1 cellular context compared by ENCODE assay signal in the genomic region with DNA sequence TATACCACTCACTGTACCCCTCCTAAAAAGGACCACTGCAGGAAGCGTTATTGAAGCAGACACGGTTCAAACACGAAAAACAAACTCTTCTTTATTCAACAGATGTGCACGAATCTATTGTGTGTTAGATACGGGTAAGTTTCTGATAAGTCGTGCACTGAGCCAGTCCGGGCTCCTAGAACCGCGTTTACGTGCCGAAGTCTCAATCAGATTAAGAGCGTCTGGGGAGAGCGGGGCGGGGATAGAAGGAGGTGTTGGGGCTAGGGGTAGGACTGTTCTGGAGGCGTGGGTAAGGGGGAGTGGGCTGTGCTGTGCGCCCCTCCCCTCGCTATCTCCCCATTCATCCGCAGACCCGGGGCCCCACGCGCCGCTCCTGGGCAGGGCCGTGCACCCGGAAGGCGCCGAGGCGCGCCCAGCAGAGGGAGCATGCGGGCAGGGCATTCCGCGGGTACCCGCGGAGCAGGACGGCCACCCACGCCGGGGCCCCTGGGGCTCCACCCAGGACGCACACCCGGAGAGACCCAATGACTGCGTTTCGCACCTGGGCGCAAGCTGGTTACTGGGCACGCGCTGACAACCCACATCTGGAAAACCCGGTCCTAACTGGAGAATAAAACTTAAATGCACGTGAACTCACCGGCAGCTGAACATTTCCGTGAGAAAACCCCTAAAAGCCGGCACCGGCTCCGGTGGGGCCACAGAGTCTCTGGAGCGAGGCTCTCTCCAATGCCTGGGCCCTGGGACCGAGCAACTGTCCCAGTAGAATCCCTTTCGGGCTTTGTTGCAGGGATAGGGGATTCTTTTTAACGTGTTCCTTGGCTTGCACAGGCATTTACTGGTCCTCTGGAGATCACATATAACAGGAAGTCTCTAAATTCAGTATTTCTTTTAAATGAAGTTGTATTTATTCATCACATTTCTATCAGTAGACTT.
TF ChIP-seq lines count a peak whose summit lies in the region.

No MANE protein-coding gene starts in this region.

TF ChIP-seq in HepG2, 621 proteins besides CTCF, POLR2A, EP300 and RAD21 (continues in another document):
- TF ChIP-seq HHEX (CRISPR knock-in tag; IDR thresholded peaks at IDR 0.05) (no peak), SMC3 (IDR thresholded peaks at IDR 0.05; ENCODE audit: low read length) (peak; percentile 40; the same call in 1 of the 2 replicates), MAZ (IDR thresholded peaks at IDR 0.05; ENCODE audit: borderline replicate concordance, low read depth, low read length) (0 out of 2 replicates have a peak, but pooled peaks have one; percentile 54), MAZ (CRISPR knock-in tag; IDR thresholded peaks at IDR 0.05; ENCODE audit: low read depth) (peak; percentile 77), ISX (CRISPR knock-in tag; conservative IDR thresholded peaks at IDR 0.05) (no peak), ZNF24 (IDR thresholded peaks at IDR 0.05) (no peak; the same call in 1 of the 2 replicates), NPAS2 (CRISPR knock-in tag; IDR thresholded peaks at IDR 0.05; ENCODE audit: borderline replicate concordance) (no peak), ZNF782 (CRISPR knock-in tag; IDR thresholded peaks at IDR 0.05; ENCODE audit: borderline replicate concordance) (peak; percentile 66; the same call in 1 of the 2 replicates), GZF1 (CRISPR knock-in tag; IDR thresholded peaks at IDR 0.05) (no peak), SP140L (CRISPR knock-in tag; IDR thresholded peaks at IDR 0.05; ENCODE audit: borderline replicate concordance) (no peak), ZNF784 (CRISPR knock-in tag; IDR thresholded peaks at IDR 0.05; ENCODE audit: borderline replicate concordance) (no peak), STAT5B (CRISPR knock-in tag; IDR thresholded peaks at IDR 0.05) (no peak), RORA (CRISPR knock-in tag; IDR thresholded peaks at IDR 0.05) (no peak), RARA (CRISPR knock-in tag; IDR thresholded peaks at IDR 0.05) (no peak; the same call in 1 of the 2 replicates), BHLHE40 (IDR thresholded peaks at IDR 0.05; ENCODE audit: low read length) (no peak), KMT2A (CRISPR knock-in tag; IDR thresholded peaks at IDR 0.05) (peak; percentile 71), ZNF501 (CRISPR knock-in tag; IDR thresholded peaks at IDR 0.05) (no peak; the same call in 1 of the 2 replicates), PHF8 (CRISPR knock-in tag; IDR thresholded peaks at IDR 0.05) (peak; percentile 75), ZNF550 (CRISPR knock-in tag; IDR thresholded peaks at IDR 0.05; ENCODE audit: borderline replicate concordance) (no peak), KLF11 (CRISPR knock-in tag; IDR thresholded peaks at IDR 0.05) (no peak), ZNF136 (CRISPR knock-in tag; IDR thresholded peaks at IDR 0.05; ENCODE audit: low read depth) (no peak), ZNF441 (CRISPR knock-in tag; IDR thresholded peaks at IDR 0.05; ENCODE audit: borderline replicate concordance) (no peak), NCOA1 (CRISPR knock-in tag; IDR thresholded peaks at IDR 0.05) (peak; percentile 94), GLI4 (CRISPR knock-in tag; IDR thresholded peaks at IDR 0.05; ENCODE audit: borderline replicate concordance) (no peak), ZNF724P (CRISPR knock-in tag; IDR thresholded peaks at IDR 0.05; ENCODE audit: borderline replicate concordance) (no peak), ETV5 (CRISPR knock-in tag; IDR thresholded peaks at IDR 0.05; ENCODE audit: borderline replicate concordance) (peak; percentile 84), TBL1XR1 (IDR thresholded peaks at IDR 0.05; ENCODE audit: borderline replicate concordance, low read length, partially characterized antibody) (no peak), ZNF260 (CRISPR knock-in tag; IDR thresholded peaks at IDR 0.05; ENCODE audit: borderline replicate concordance, low read depth) (no peak), ETV6 (CRISPR knock-in tag; conservative IDR thresholded peaks at IDR 0.05) (no peak), REL (CRISPR knock-in tag; conservative IDR thresholded peaks at IDR 0.05) (0 out of 2 replicates have a peak, but pooled peaks have one; percentile 42), ZNF678 (CRISPR knock-in tag; IDR thresholded peaks at IDR 0.05) (no peak), ARID5B (CRISPR knock-in tag; IDR thresholded peaks at IDR 0.05) (peak; percentile 82), MEIS1 (CRISPR knock-in tag; IDR thresholded peaks at IDR 0.05; ENCODE audit: borderline replicate concordance) (no peak)
- TF ChIP-seq, protein P1, sequence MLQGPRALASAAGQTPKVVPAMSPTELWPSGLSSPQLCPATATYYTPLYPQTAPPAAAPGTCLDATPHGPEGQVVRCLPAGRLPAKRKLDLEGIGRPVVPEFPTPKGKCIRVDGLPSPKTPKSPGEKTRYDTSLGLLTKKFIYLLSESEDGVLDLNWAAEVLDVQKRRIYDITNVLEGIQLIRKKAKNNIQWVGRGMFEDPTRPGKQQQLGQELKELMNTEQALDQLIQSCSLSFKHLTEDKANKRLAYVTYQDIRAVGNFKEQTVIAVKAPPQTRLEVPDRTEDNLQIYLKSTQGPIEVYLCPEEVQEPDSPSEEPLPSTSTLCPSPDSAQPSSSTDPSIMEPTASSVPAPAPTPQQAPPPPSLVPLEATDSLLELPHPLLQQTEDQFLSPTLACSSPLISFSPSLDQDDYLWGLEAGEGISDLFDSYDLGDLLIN (CRISPR knock-in tag; IDR thresholded peaks at IDR 0.05; ENCODE audit: borderline replicate concordance) = no peak
- TF ChIP-seq, protein P2, sequence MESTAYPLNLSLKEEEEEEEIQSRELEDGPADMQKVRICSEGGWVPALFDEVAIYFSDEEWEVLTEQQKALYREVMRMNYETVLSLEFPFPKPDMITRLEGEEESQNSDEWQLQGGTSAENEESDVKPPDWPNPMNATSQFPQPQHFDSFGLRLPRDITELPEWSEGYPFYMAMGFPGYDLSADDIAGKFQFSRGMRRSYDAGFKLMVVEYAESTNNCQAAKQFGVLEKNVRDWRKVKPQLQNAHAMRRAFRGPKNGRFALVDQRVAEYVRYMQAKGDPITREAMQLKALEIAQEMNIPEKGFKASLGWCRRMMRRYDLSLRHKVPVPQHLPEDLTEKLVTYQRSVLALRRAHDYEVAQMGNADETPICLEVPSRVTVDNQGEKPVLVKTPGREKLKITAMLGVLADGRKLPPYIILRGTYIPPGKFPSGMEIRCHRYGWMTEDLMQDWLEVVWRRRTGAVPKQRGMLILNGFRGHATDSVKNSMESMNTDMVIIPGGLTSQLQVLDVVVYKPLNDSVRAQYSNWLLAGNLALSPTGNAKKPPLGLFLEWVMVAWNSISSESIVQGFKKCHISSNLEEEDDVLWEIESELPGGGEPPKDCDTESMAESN (CRISPR knock-in tag; conservative IDR thresholded peaks at IDR 0.05) = 0 out of 2 replicates have a peak, but pooled peaks have one; percentile 34
- TF ChIP-seq, protein P3, sequence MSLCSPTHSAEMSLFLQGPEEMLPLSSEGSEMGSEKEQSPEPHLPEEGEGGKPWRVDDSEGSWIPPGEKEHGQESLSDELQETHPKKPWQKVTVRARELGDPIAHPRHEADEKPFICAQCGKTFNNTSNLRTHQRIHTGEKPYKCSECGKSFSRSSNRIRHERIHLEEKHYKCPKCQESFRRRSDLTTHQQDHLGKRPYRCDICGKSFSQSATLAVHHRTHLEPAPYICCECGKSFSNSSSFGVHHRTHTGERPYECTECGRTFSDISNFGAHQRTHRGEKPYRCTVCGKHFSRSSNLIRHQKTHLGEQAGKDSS (CRISPR knock-in tag; IDR thresholded peaks at IDR 0.05; ENCODE audit: borderline replicate concordance, low read depth) = peak; percentile 92
- TF ChIP-seq, protein P4, sequence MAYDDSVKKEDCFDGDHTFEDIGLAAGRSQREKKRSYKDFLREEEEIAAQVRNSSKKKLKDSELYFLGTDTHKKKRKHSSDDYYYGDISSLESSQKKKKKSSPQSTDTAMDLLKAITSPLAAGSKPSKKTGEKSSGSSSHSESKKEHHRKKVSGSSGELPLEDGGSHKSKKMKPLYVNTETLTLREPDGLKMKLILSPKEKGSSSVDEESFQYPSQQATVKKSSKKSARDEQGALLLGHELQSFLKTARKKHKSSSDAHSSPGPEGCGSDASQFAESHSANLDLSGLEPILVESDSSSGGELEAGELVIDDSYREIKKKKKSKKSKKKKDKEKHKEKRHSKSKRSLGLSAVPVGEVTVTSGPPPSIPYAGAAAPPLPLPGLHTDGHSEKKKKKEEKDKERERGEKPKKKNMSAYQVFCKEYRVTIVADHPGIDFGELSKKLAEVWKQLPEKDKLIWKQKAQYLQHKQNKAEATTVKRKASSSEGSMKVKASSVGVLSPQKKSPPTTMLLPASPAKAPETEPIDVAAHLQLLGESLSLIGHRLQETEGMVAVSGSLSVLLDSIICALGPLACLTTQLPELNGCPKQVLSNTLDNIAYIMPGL (CRISPR knock-in tag; IDR thresholded peaks at IDR 0.05; ENCODE audit: borderline replicate concordance in 1 of 2, low read depth in 1 of 2) = peak; percentile 89 to 90
- TF ChIP-seq, protein P5, sequence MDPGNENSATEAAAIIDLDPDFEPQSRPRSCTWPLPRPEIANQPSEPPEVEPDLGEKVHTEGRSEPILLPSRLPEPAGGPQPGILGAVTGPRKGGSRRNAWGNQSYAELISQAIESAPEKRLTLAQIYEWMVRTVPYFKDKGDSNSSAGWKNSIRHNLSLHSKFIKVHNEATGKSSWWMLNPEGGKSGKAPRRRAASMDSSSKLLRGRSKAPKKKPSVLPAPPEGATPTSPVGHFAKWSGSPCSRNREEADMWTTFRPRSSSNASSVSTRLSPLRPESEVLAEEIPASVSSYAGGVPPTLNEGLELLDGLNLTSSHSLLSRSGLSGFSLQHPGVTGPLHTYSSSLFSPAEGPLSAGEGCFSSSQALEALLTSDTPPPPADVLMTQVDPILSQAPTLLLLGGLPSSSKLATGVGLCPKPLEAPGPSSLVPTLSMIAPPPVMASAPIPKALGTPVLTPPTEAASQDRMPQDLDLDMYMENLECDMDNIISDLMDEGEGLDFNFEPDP (CRISPR knock-in tag; conservative IDR thresholded peaks at IDR 0.05) = no peak
- TF ChIP-seq, protein P6, sequence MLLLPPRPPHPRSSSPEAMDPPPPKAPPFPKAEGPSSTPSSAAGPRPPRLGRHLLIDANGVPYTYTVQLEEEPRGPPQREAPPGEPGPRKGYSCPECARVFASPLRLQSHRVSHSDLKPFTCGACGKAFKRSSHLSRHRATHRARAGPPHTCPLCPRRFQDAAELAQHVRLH (CRISPR knock-in tag; IDR thresholded peaks at IDR 0.05; ENCODE audit: borderline replicate concordance, low read depth) = peak; percentile 76; the same call in 1 of the 2 replicates
